In the genomic region with DNA sequence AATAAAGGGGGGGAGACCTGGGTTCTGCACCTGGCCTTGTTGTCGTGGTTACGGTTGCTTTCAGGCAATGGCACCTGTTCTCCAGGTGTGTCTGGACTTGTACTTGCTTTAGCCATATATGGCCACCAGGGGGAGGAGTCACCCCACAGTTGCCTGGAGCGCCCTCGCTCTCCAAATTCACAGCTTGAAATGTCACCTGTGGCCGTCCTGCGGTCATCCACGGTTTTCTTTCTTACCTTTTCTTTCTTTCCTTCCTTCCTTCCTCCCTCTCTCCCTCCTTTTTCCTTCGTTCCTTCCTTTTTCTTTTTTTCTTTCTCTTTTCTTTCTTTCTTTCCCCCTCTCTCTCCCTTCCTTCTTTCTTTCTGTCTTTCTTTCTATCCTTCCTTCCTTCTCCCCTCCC, we compare ENCODE assay signal across 8 cellular contexts.
DNase-seq lines count a peak whose midpoint lies in the region; ATAC-seq and TF ChIP-seq lines count a peak whose summit lies in the region.

No MANE protein-coding gene starts in this region.

- H3K4me2 ChIP-seq in OCI-LY3 (ENCODE audit: low read length): peak overlapping the region; percentile 47; the same call in 1 of the 2 replicates

- no peaks in the 10 kb centered on the region for H3K9me3 ChIP-seq in OCI-LY3 (ENCODE audit: insufficient read depth, low read length)

- H3K27ac Mint-ChIP-seq in glutamatergic neuron (ENCODE audit: unreplicated experiment): no peak overlapping the region

- ATAC-seq in GM18517 (IDR thresholded peaks at IDR 0.05; ENCODE audit: unreplicated experiment) (peak; percentile 49), HG03520 (IDR thresholded peaks at IDR 0.05; ENCODE audit: unreplicated experiment) (peak; percentile 75)

- H3K27me3 Mint-ChIP-seq in glutamatergic neuron (ENCODE audit: unreplicated experiment): peaks cover 2% of the 10 kb centered on the region

- peaks cover 6% of the 10 kb centered on the region for H3K4me1 ChIP-seq in OCI-LY3 (ENCODE audit: low read length)

- DNase-seq in A172 (ENCODE audit: low spot score) (peak; percentile 60), activated T-helper 1 cell treated with Interleukin-2 at 50 U/mL for 16 hours (ENCODE audit: low read depth) (peak; percentile 39), glutamatergic neuron (peak; percentile 60), COLO829 (ENCODE audit: low spot score) (no peak)
- peak; percentile 20 to 26 for DNase-seq in stimulated activated CD4-positive, alpha-beta T cell treated with anti-CD3 and anti-CD28 coated beads, Interleukin-1b, Interleukin-23, amount 100 ng/mL, for 1 hour (ENCODE audit: low read depth in 2 of 2)

- H3K27ac ChIP-seq in OCI-LY3 (ENCODE audit: low read length): no peak overlapping the region

- no peaks in the 10 kb centered on the region for H3K36me3 ChIP-seq in OCI-LY3 (replicated peaks; ENCODE audit: low read depth, low read length)

- H3K36me3 Mint-ChIP-seq in glutamatergic neuron (ENCODE audit: unreplicated experiment): no peaks in the 10 kb centered on the region

- 0 out of 2 replicates have a peak overlapping the region, but pooled peaks have one; percentile 14 for H3K4me3 ChIP-seq in OCI-LY3 (ENCODE audit: low read length)

- no peaks in the 10 kb centered on the region for H4K20me1 ChIP-seq in OCI-LY3 (ENCODE audit: insufficient read depth, low read length)

- H3K4me1 Mint-ChIP-seq in glutamatergic neuron (ENCODE audit: low read depth, unreplicated experiment): peaks cover 1% of the 10 kb centered on the region

- TF ChIP-seq CTCF in OCI-LY3 (IDR thresholded peaks at IDR 0.05; ENCODE audit: low read depth, low read length) (peak; percentile 69), glutamatergic neuron (IDR thresholded peaks at IDR 0.05; ENCODE audit: partially characterized antibody, unreplicated experiment) (peak; percentile 78)

- no peaks in the 10 kb centered on the region for H3K79me2 ChIP-seq in OCI-LY3 (ENCODE audit: low read length)

- H3K9ac ChIP-seq in OCI-LY3 (ENCODE audit: low read length): no peak overlapping the region

- H3K27me3 ChIP-seq in OCI-LY3 (ENCODE audit: low read depth, low read length): no peaks in the 10 kb centered on the region

- peaks cover 1% of the 10 kb centered on the region for H3K9me3 Mint-ChIP-seq in glutamatergic neuron (ENCODE audit: unreplicated experiment)

- H2AFZ ChIP-seq in OCI-LY3 (ENCODE audit: low read depth, low read length): no peak overlapping the region

- H3K4me3 Mint-ChIP-seq in glutamatergic neuron (ENCODE audit: unreplicated experiment): no peak overlapping the region
